Comparison of ENCODE assay signal across 8 cellular contexts in the genomic region with DNA sequence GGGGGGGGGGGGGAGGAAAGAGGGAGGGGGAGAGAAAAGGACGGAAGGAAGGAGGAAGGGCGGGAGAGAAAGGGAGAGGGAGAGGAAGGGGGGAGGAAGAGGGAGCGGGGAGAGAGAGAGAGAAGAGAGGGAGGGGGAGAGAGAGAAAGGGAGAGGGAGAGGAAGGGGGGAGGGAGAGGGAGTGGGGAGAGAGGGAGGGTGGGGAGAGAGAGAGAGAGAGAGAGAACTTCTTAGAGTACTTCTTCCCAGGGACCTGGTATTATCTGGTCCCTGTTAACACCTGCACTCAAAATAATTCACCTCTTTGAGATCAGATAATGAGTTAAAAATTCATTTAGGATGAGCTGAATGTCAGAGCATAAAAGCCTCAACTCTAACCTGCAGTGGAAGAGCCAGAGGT. TPM values are rescaled to one million over a fixed set of nuclear protein-coding genes. Genes with fewer than 3 reads are reported as not detected.
DNase-seq lines count a peak whose midpoint lies in the region; ATAC-seq and TF ChIP-seq lines count a peak whose summit lies in the region.

No MANE protein-coding gene starts in this region.

- peaks cover 20% of the 10 kb centered on the region for H3K79me2 ChIP-seq in SU-DHL-6 (ENCODE audit: insufficient read depth, low read length)

- H3K9me2 ChIP-seq in SU-DHL-6 (replicated peaks; ENCODE audit: insufficient read depth, low read length): no peaks in the 10 kb centered on the region

- WGBS in prostate gland: 0% methylated on average over 3 of the region's 3 CpGs

- no peaks in the 10 kb centered on the region for H3K27me3 ChIP-seq in SU-DHL-6 (ENCODE audit: low read length)
- no peaks in the 10 kb centered on the region for H3K27me3 ChIP-seq in prostate gland (replicated peaks; ENCODE audit: insufficient read depth)

- H4K20me1 ChIP-seq in SU-DHL-6 (ENCODE audit: low read depth, low read length): no peaks in the 10 kb centered on the region

- intact Hi-C loops in prostate gland (cut with DNase I): no loop called here

- H3K4me1 ChIP-seq in prostate gland (replicated peaks): peaks cover 6% of the 10 kb centered on the region

- H3K27ac ChIP-seq in SU-DHL-6 (ENCODE audit: low read depth, low read length): no peak overlapping the region
- H3K27ac ChIP-seq in prostate gland: no peak overlapping the region

- no peaks in the 10 kb centered on the region for H3F3A ChIP-seq in SU-DHL-6 (ENCODE audit: insufficient read depth)

- H2AFZ ChIP-seq in SU-DHL-6 (ENCODE audit: low read depth, low read length, severe bottlenecking): no peak overlapping the region

- H3K9me3 ChIP-seq in SU-DHL-6 (ENCODE audit: insufficient read depth, low read length) (no peaks in the 10 kb centered on the region), prostate gland (no peaks in the 10 kb centered on the region)

- peak overlapping the region; percentile 74 for H3K9ac ChIP-seq in SU-DHL-6 (ENCODE audit: low read length)

- peak overlapping the region; percentile 71 for H3K4me2 ChIP-seq in SU-DHL-6 (ENCODE audit: low read depth, low read length, poor library complexity, severe bottlenecking)

- TF ChIP-seq CTCF in SU-DHL-6 (IDR thresholded peaks at IDR 0.05; ENCODE audit: insufficient read depth, low read length, poor library complexity, severe bottlenecking) (no peak), fibroblast of mammary gland (conservative IDR thresholded peaks at IDR 0.05; ENCODE audit: control insufficient read depth, insufficient read depth, low read depth, low read length) (no peak), prostate gland (IDR thresholded peaks at IDR 0.05) (no peak)

- DNase-seq in EH (ENCODE audit: low read depth): peak; percentile 31
- no peak for DNase-seq in fibroblast of mammary gland (ENCODE audit: low read depth)
- DNase-seq in prostate gland (ENCODE audit: low spot score): no peak
- no peak for DNase-seq in kidney glomerular epithelial cell (lab: John Stamatoyannopoulos, UW)
- no peak for DNase-seq in NCI-H1694 treated with DMSO at 0.1 percent for 48 hours (lab: John Stamatoyannopoulos, UW)

- H3K4me3 ChIP-seq in SU-DHL-6 (ENCODE audit: insufficient read depth, low read length, poor library complexity, severe bottlenecking): peak overlapping the region; percentile 72
- peak overlapping the region; percentile 99 for H3K4me3 ChIP-seq in fibroblast of mammary gland (ENCODE audit: control insufficient read depth, low read depth, low read length)
- peak overlapping the region; percentile 79 to 97 for H3K4me3 ChIP-seq in prostate gland

- H3K36me3 ChIP-seq in SU-DHL-6 (ENCODE audit: low read length) (no peaks in the 10 kb centered on the region), prostate gland (peaks cover 5 to 6% of the 10 kb centered on the region in 2 donors)

- no peak for TF ChIP-seq POLR2A in prostate gland (IDR thresholded peaks at IDR 0.05)

- ATAC-seq in GM19324 (IDR thresholded peaks at IDR 0.05; ENCODE audit: low FRiP score, unreplicated experiment) (no peak), HG03097 (IDR thresholded peaks at IDR 0.05; ENCODE audit: low FRiP score, unreplicated experiment) (no peak)

RNA-seq across cellular contexts. Expression of a gene that starts 1.1 kb away (rescaled TPM):
- 100 to 1,000 TPM; 108 to 117 TPM for total RNA-seq in prostate gland

RNA-seq across cellular contexts. Expression of a gene that starts 27.1 kb away (rescaled TPM):
- total RNA-seq in prostate gland: 1 to 10 TPM in 1 of 2 donors, not detected in 1; 3.0 TPM
